10 cellular contexts compared by ENCODE assay signal in genomic region chr1:43359696-43360095, GRCh38. TPM values are rescaled to one million over a fixed set of nuclear protein-coding genes. Genes with fewer than 3 reads are reported as not detected.
DNase-seq lines count a peak whose midpoint lies in the region; ATAC-seq and TF ChIP-seq lines count a peak whose summit lies in the region.
"Had no signal": no experiment of that assay in that cellular context is flagged by ENCODE, and none has a peak within 500 bp of the region (broad histone marks: within the 10 kb centered on the region; RNA-seq: fewer than 3 reads in every experiment).

No MANE protein-coding gene starts in this region.

- H3K9me3 Mint-ChIP-seq in chondrocyte (ENCODE audit: low read depth) = no peaks in the 10 kb centered on the region
- H3K9me3 Mint-ChIP-seq in neural crest cell = peaks cover 3% of the 10 kb centered on the region

- H3K36me3 ChIP-seq in DOHH2 (ENCODE audit: control insufficient read depth, low read length) (peaks cover 59% of the 10 kb centered on the region), MM.1S (replicated peaks; ENCODE audit: insufficient read depth, low read length) (peaks cover 9% of the 10 kb centered on the region)

- H3K9me3 ChIP-seq in DOHH2 (ENCODE audit: control insufficient read depth, insufficient read depth, low read length) = no peaks in the 10 kb centered on the region
- H3K9me3 ChIP-seq in MM.1S (replicated peaks; ENCODE audit: insufficient read depth, low read length) = no peaks in the 10 kb centered on the region

- H3K27ac ChIP-seq in DOHH2 (ENCODE audit: low read depth, low read length) = peak overlapping the region; percentile 73
- H3K27ac ChIP-seq in MM.1S (ENCODE audit: low read length) = no peak overlapping the region

- intact Hi-C loops in left ventricle myocardium superior (cut with micrococcal nuclease) = no loop called here

- H3K27me3 Mint-ChIP-seq in chondrocyte (ENCODE audit: low read depth) (no peaks in the 10 kb centered on the region), neural crest cell (ENCODE audit: low read depth) (no peaks in the 10 kb centered on the region)

- H3K9ac ChIP-seq in MM.1S (ENCODE audit: low read length) = peak overlapping the region; percentile 71; the same call in 1 of the 2 replicates

- no peak for DNase-seq in MM.1S
- DNase-seq in chondrocyte (ENCODE audit: low spot score) = no peak
- DNase-seq in neural crest cell (ENCODE audit: low read depth, low spot score) = no peak
- DNase-seq in NCI-H146 (lab: John Stamatoyannopoulos, UW) = no peak
- DNase-seq in NCI-H187 treated with DMSO at 0.1 percent for 48 hours (lab: John Stamatoyannopoulos, UW) = no peak
- DNase-seq in left ventricle myocardium superior = no peak
- no peak for DNase-seq in NCI-H1105 treated with DMSO at 0.1 percent for 48 hours (lab: John Stamatoyannopoulos, UW)
- DNase-seq: activated effector memory CD4-positive, alpha-beta T cell treated with anti-CD3 and anti-CD28 coated beads, Interleukin-2, amount 50 U/mL, for 16 hours; NCI-H187 had no signal

- H3K36me3 Mint-ChIP-seq in chondrocyte (ENCODE audit: low read depth) (peaks cover 22% of the 10 kb centered on the region), neural crest cell (ENCODE audit: low read depth) (peaks cover 30% of the 10 kb centered on the region)

- H3K27ac Mint-ChIP-seq in chondrocyte (ENCODE audit: unreplicated experiment) = peak overlapping the region; percentile 95
- peak overlapping the region; percentile 24 for H3K27ac Mint-ChIP-seq in neural crest cell (ENCODE audit: unreplicated experiment)

- no peak for TF ChIP-seq CTCF in DOHH2 (IDR thresholded peaks at IDR 0.05; ENCODE audit: low read depth, low read length, poor library complexity, severe bottlenecking)
- TF ChIP-seq CTCF in MM.1S (IDR thresholded peaks at IDR 0.05; ENCODE audit: low read length) = no peak
- no peak for TF ChIP-seq CTCF in chondrocyte (IDR thresholded peaks at IDR 0.05)
- TF ChIP-seq CTCF in neural crest cell (conservative IDR thresholded peaks at IDR 0.05) = no peak

- H3K4me2 ChIP-seq in DOHH2 (ENCODE audit: low read length) (peak overlapping the region; percentile 84), MM.1S (ENCODE audit: low read depth, low read length) (peak overlapping the region; percentile 86)

- H3F3A ChIP-seq in DOHH2 (ENCODE audit: control insufficient read depth, insufficient read depth) (peaks cover 27% of the 10 kb centered on the region), MM.1S (ENCODE audit: insufficient read depth, low read length) (peaks cover 40% of the 10 kb centered on the region)

- H3K9me2 ChIP-seq in DOHH2 (replicated peaks; ENCODE audit: control insufficient read depth, low read length) (no peaks in the 10 kb centered on the region), MM.1S (replicated peaks; ENCODE audit: insufficient read depth, low read length) (no peaks in the 10 kb centered on the region)

- peaks cover 40% of the 10 kb centered on the region for H3K4me1 Mint-ChIP-seq in chondrocyte (ENCODE audit: low read depth)
- H3K4me1 Mint-ChIP-seq in neural crest cell = peaks cover 60% of the 10 kb centered on the region

- H4K20me1 ChIP-seq in DOHH2 (ENCODE audit: control insufficient read depth, insufficient read depth, low read depth, low read length) (peaks cover 12% of the 10 kb centered on the region), MM.1S (ENCODE audit: insufficient read depth, low read length) (no peaks in the 10 kb centered on the region)

- no peak overlapping the region for H2AFZ ChIP-seq in MM.1S (ENCODE audit: low read length)

- peaks cover 37% of the 10 kb centered on the region for H3K79me2 ChIP-seq in DOHH2 (ENCODE audit: control insufficient read depth, low read length)
- H3K79me2 ChIP-seq in MM.1S (ENCODE audit: low read length) = peaks cover 36% of the 10 kb centered on the region

- peak overlapping the region; percentile 85 for H3K4me3 Mint-ChIP-seq in chondrocyte (ENCODE audit: unreplicated experiment)
- peak overlapping the region; percentile 98 for H3K4me3 Mint-ChIP-seq in neural crest cell

- ATAC-seq in left ventricle myocardium superior = no peak

- H3K4me3 ChIP-seq in DOHH2 (ENCODE audit: low read length) = peak overlapping the region; percentile 86
- H3K4me3 ChIP-seq in MM.1S (ENCODE audit: low read length) = peak overlapping the region; percentile 89

- H3K4me1 ChIP-seq in DOHH2 (ENCODE audit: control insufficient read depth, low read length) (peaks cover 33% of the 10 kb centered on the region), MM.1S (ENCODE audit: low read length) (peaks cover 18% of the 10 kb centered on the region)

- H3K27me3 ChIP-seq in DOHH2 (ENCODE audit: control insufficient read depth, low read length) (no peaks in the 10 kb centered on the region), MM.1S (replicated peaks; ENCODE audit: insufficient read depth, low read length) (no peaks in the 10 kb centered on the region)

RNA-seq across cellular contexts. Expression of gene CDC20, which starts 0.9 kb away (rescaled TPM):
- 14.4 to 16.9 TPM (median 14.5 TPM) in 3 replicates for total RNA-seq in chondrocyte
- 180 and 196 TPM in 2 replicates for total RNA-seq in neural crest cell
- 1.3 TPM for total RNA-seq in left ventricle myocardium superior

RNA-seq across cellular contexts. Expression of gene ELOVL1, which starts 8.1 kb away (rescaled TPM):
- 78.9 to 103 TPM (median 101 TPM) in 3 replicates for total RNA-seq in chondrocyte
- total RNA-seq in neural crest cell = 30.8 and 31.8 TPM in 2 replicates
- 30.2 TPM for total RNA-seq in left ventricle myocardium superior

RNA-seq across cellular contexts. Expression of gene MPL, which starts 22.1 kb away (rescaled TPM):
- total RNA-seq in chondrocyte (not detected in 3 replicates), neural crest cell (not detected in 2 replicates), left ventricle myocardium superior (0.40 TPM)

RNA-seq across cellular contexts. Expression of gene MED8, which starts 29.9 kb away (rescaled TPM):
- 48.3 to 48.6 TPM (median 48.4 TPM) in 3 replicates for total RNA-seq in chondrocyte
- total RNA-seq in neural crest cell = 30.8 and 33.9 TPM in 2 replicates
- 16.0 TPM for total RNA-seq in left ventricle myocardium superior

RNA-seq across cellular contexts. Expression of gene SZT2, which starts 30.0 kb away (rescaled TPM):
- total RNA-seq in chondrocyte = 29.3 to 64.0 TPM (median 33.6 TPM) in 3 replicates
- 39.4 and 42.0 TPM in 2 replicates for total RNA-seq in neural crest cell
- 27.0 TPM for total RNA-seq in left ventricle myocardium superior

Comparison
In these comparisons a context has a peak if more than half of its experiments do, and no peak if none do; other contexts are left out.
1. RNA of gene CDC20, which starts 0.9 kb away (total RNA-seq): 180 to 196 TPM in neural crest cell; 14.4 to 16.9 TPM in chondrocyte and 1.3 TPM in left ventricle myocardium superior (single experiment); every median in the first group is over 10 times any median in the second.